Comparison of ENCODE assay signal across 8 cellular contexts in the genomic region with DNA sequence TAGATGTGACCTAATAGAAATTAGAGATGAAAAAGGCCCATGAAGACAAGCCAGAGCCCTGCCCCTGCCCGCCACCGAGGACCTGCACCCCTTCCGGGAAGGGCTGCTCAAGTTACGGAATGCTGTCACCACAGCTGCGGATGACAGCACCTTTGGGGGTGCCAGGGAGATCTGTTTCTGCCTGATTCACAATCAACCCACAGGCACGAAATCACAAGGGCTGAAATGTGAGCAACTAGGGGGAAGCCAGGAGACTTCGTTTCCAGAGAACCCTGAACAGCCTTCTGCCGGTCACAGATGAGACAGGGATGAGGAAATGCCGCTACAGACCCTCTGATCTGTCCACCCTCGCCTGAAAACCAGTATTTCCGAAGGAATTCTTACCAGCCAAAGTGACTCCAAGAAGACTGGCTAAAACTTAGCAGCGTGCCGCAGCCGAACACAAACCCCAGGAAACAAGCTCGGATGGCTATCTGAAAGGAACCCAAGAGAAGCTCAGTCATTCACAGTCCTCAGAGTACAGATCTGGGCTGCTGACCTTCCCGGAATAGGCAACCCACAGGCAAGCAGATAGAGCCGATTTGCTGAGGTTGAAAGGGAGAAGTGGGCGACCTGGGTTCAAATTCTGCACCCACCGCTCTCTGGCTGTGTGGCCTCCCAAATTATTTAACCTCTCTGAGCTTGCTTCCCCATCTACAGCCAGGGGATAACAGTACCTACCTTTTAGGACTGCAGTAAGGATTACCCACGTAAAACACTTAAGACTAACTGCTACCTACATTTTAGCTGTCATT. TPM values are rescaled to one million over a fixed set of nuclear protein-coding genes. Genes with fewer than 3 reads are reported as not detected.
A peak's percentile ranks its signal among the peaks of the same experiment; 100 is the strongest.
DNase-seq lines count a peak whose midpoint lies in the region; ATAC-seq, FAIRE-seq and TF ChIP-seq lines count a peak whose summit lies in the region.

No MANE protein-coding gene starts in this region.

- peak overlapping the region; percentile 96 for H3K9ac ChIP-seq in HUES64 (ENCODE audit: low read depth, low read length)
- H3K9ac ChIP-seq in K562 (ENCODE audit: insufficient read depth in 1 of 2, low read depth in 2 of 2, low read length in 2 of 2), result peak overlapping the region; percentile 74 to 100
- peak overlapping the region; percentile 92 for H3K9ac ChIP-seq in mesenchymal stem cell (ENCODE audit: low read length)

- H2AK5ac ChIP-seq in mesenchymal stem cell (ENCODE audit: low read length, severe bottlenecking), result no peak overlapping the region

- H3K4me3 ChIP-seq in BJ (ENCODE audit: low read depth, low read length) (peak overlapping the region; percentile 65), HUES64 (ENCODE audit: low read length) (peak overlapping the region; percentile 96), K562 (peak overlapping the region; percentile 95), mesenchymal stem cell (ENCODE audit: insufficient read depth in 1 of 2, low read depth in 1 of 2, low read length in 2 of 2) (peak overlapping the region; percentile 95 to 99)

- peaks cover 30% of the 10 kb centered on the region for H3K79me1 ChIP-seq in mesenchymal stem cell (replicated peaks; ENCODE audit: low read length, poor library complexity, severe bottlenecking)

- peak overlapping the region; percentile 60; the same call in 1 of the 2 replicates for H3K27ac ChIP-seq in HUES64 (ENCODE audit: low read depth, low read length)
- H3K27ac ChIP-seq in K562 (ENCODE audit: extremely low read depth, low read depth, low read length), result peak overlapping the region; percentile 85
- peak overlapping the region; percentile 30 for H3K27ac ChIP-seq in mesenchymal stem cell (ENCODE audit: low read length, poor library complexity, severe bottlenecking)

- peak; percentile 77 for FAIRE-seq in K562 (lab: Jason Lieb, UNC)

- no peak for TF ChIP-seq POLR2A in K562 (conservative IDR thresholded peaks at IDR 0.05)

- peak overlapping the region; percentile 91 for H3K4me2 ChIP-seq in K562 (ENCODE audit: insufficient read depth, low read length)
- H3K4me2 ChIP-seq in mesenchymal stem cell (ENCODE audit: low read length, poor library complexity, severe bottlenecking), result peak overlapping the region; percentile 98

- H2BK12ac ChIP-seq in mesenchymal stem cell (ENCODE audit: low read length in 2 of 2), result no peak overlapping the region

- H3K18ac ChIP-seq in mesenchymal stem cell (ENCODE audit: low read depth in 1 of 2, low read length in 2 of 2), result peak overlapping the region in 1 of 2 experiments; percentile 91

- no peak overlapping the region for H3K14ac ChIP-seq in mesenchymal stem cell (ENCODE audit: low read length in 2 of 2)

- no peaks in the 10 kb centered on the region for H3K9me1 ChIP-seq in K562 (ENCODE audit: control insufficient read depth, insufficient read depth, low read length)

- H3K23ac ChIP-seq in mesenchymal stem cell (ENCODE audit: low read length in 2 of 2), result peak overlapping the region in 1 of 2 experiments; percentile 70

- POLR2A ChIA-PET in BJ (lab: Charles Lee), result interaction anchor here (0.6 kb wide), 1 partner anchor 149 kb away, joined by 5 read pairs; no protein-coding TSS in a partner anchor
- POLR2A ChIA-PET in K562 (lab: Yijun Ruan, JAX), result interaction anchor here (0.6 to 2.0 kb wide), 13 partner anchors 9 to 261 kb away, joined by 3 to 14 read pairs (median 5); partner anchors contain the start of gene RNF207

- H2BK5ac ChIP-seq in mesenchymal stem cell (ENCODE audit: low read depth, low read length, poor library complexity, severe bottlenecking), result no peak overlapping the region

- WGBS in HUES64, result 43% methylated on average over 20 of the region's 20 CpGs
- 7% methylated on average over 20 of the region's 20 CpGs for WGBS in K562 (ENCODE audit: insufficient coverage, low coverage, missing lambda C conversion rate)
- WGBS in mesenchymal stem cell, result 59% methylated on average over 20 of the region's 20 CpGs

- in situ Hi-C loops in K562 (cut with MboI), result no loop called here

- H4K20me1 ChIP-seq in K562 (replicated peaks; ENCODE audit: control insufficient read depth, insufficient read depth, low read length), result no peaks in the 10 kb centered on the region

- H2BK120ac ChIP-seq in mesenchymal stem cell (ENCODE audit: low read depth, low read length), result no peak overlapping the region

- TF ChIP-seq CTCF in BJ (IDR thresholded peaks at IDR 0.05; ENCODE audit: insufficient read depth, low read depth, low read length) (no peak), K562 (IDR thresholded peaks at IDR 0.05 in 2 of 3, conservative IDR thresholded peaks at IDR 0.05 in 1 of 3; ENCODE audit: insufficient read depth in 2 of 3, low read depth in 1 of 3, low read length in 3 of 3) (no peak)

- no peak overlapping the region for H4K91ac ChIP-seq in mesenchymal stem cell (ENCODE audit: low read length)

- H3K79me2 ChIP-seq in K562 (ENCODE audit: control insufficient read depth, insufficient read depth, low read length), result peaks cover 31% of the 10 kb centered on the region

- TSS peak; percentile 39 for BruUV-seq in K562 (replicated peaks; lab: Mats Ljungman, UMichigan)

- ATAC-seq in K562 (peak; percentile 45), HG02852 (IDR thresholded peaks at IDR 0.05; ENCODE audit: unreplicated experiment) (no peak)

- H2AFZ ChIP-seq in K562 (ENCODE audit: low read depth, low read length) (peak overlapping the region; percentile 77; the same call in 1 of the 2 replicates), mesenchymal stem cell (ENCODE audit: low read depth, low read length) (no peak overlapping the region)

- no peak for TF ChIP-seq RAD21 in K562 (CRISPR knock-in tag; conservative IDR thresholded peaks at IDR 0.05 in 1 of 2, IDR thresholded peaks at IDR 0.05 in 1 of 2)

- no peak overlapping the region for H3K4ac ChIP-seq in mesenchymal stem cell (ENCODE audit: low read depth in 1 of 2, low read length in 2 of 2)

- H3K36me3 ChIP-seq in BJ (ENCODE audit: control insufficient read depth, insufficient read depth, low read length) (peaks cover 6% of the 10 kb centered on the region), HUES64 (ENCODE audit: insufficient read depth, low read length) (peaks cover 43% of the 10 kb centered on the region), K562 (ENCODE audit: control insufficient read depth, insufficient read depth, low read length) (peaks cover 46% of the 10 kb centered on the region), mesenchymal stem cell (ENCODE audit: control insufficient read depth in 1 of 2, insufficient read depth in 2 of 2, low read depth in 1 of 2, low read length in 2 of 2) (peaks cover 15 to 31% of the 10 kb centered on the region in 2 experiments)

- H2BK15ac ChIP-seq in mesenchymal stem cell (ENCODE audit: low read depth, poor library complexity, severe bottlenecking), result no peak overlapping the region

- CTCF ChIA-PET in BJ (lab: Yijun Ruan, JAX), result interaction anchor here (0.6 to 2.6 kb wide), 8 partner anchors 9 to 182 kb away, joined by 3 to 10 read pairs (median 4); no protein-coding TSS in a partner anchor
- CTCF ChIA-PET in K562 (lab: Yijun Ruan, JAX; ENCODE audit: low intra/inter-chr PET ratio), result no interaction called here

- H3K9me3 ChIP-seq in HUES64 (ENCODE audit: insufficient read depth, low read depth, low read length) (no peaks in the 10 kb centered on the region), K562 (replicated peaks; ENCODE audit: control insufficient read depth, insufficient read depth, low read depth, low read length) (no peaks in the 10 kb centered on the region), mesenchymal stem cell (ENCODE audit: control insufficient read depth, low read length) (no peaks in the 10 kb centered on the region)

- H3K4me1 ChIP-seq in HUES64 (ENCODE audit: insufficient read depth, low read length) (peaks cover 17% of the 10 kb centered on the region), K562 (replicated peaks in 1 of 2; ENCODE audit: control insufficient read depth in 2 of 2, insufficient read depth in 2 of 2, low read length in 2 of 2) (peaks cover 10 to 28% of the 10 kb centered on the region in 2 experiments; a peak in 4 of 5 replicates), mesenchymal stem cell (ENCODE audit: control insufficient read depth, insufficient read depth, low read depth, low read length) (peaks cover 12% of the 10 kb centered on the region)

- no peak for TF ChIP-seq EP300 in K562 (IDR thresholded peaks at IDR 0.05; ENCODE audit: low read length)

- H3K27me3 ChIP-seq in BJ (ENCODE audit: control insufficient read depth, insufficient read depth, low read length), result peaks cover 2% of the 10 kb centered on the region; the same call in 1 of the 2 replicates
- no peaks in the 10 kb centered on the region for H3K27me3 ChIP-seq in HUES64 (ENCODE audit: insufficient read depth, low read length)
- peaks cover 0 to under 1% of the 10 kb centered on the region in 2 experiments; a peak in 1 of 5 replicates for H3K27me3 ChIP-seq in K562 (ENCODE audit: control insufficient read depth in 2 of 2, insufficient read depth in 2 of 2, low read length in 2 of 2)
- H3K27me3 ChIP-seq in mesenchymal stem cell (ENCODE audit: control insufficient read depth in 1 of 2, insufficient read depth in 1 of 2, low read length in 2 of 2), result peaks cover 0 to 7% of the 10 kb centered on the region in 2 experiments

- intact Hi-C loops in K562 (cut with micrococcal nuclease), result loop anchor here (2.0 kb wide), 1 partner anchor 36 kb away; the partner anchor contains the start of gene RPL22

- H4K8ac ChIP-seq in mesenchymal stem cell (ENCODE audit: low read length), result no peak overlapping the region

- DNase-seq in BJ (ENCODE audit: low read depth) (no peak), K562 (ENCODE audit: extremely low read depth in 1 of 4, low spot score in 3 of 4) (peak in 2 of 4 experiments; percentile 53 to 67), mesenchymal stem cell (peak; percentile 17), NCI-H1694 treated with DMSO at 0.1 percent for 48 hours (lab: John Stamatoyannopoulos, UW) (no peak)
- DNase-seq in stimulated activated CD4-positive, alpha-beta T cell treated with anti-CD3 and anti-CD28 coated beads, Interleukin-2, amount 100 ng/mL, for 24 hours, result no peak
- DNase-seq in activated CD8-positive, alpha-beta memory T cell treated with anti-CD3 and anti-CD28 coated beads for 24 hours, result no peak

RNA-seq across cellular contexts. Expression of gene ICMT, which starts 1.1 kb away (rescaled TPM):
- polyA plus RNA-seq in BJ (2011; rRNA removed), result 86.2 and 91.5 TPM in 2 replicates
- 43.6 and 59.2 TPM in 2 replicates for polyA minus RNA-seq in BJ (2011; rRNA and poly(A)+ RNA removed)
- polyA plus RNA-seq in HUES64 (2013, experiment 1 of 2), result 95.1 TPM
- 86.5 TPM for polyA plus RNA-seq in HUES64 (2013, experiment 2 of 2)
- 34.2 and 46.4 TPM in 2 replicates for total RNA-seq in K562 (2011; cell fraction: chromatin; rRNA removed; ENCODE audit: low replicate concordance)
- total RNA-seq in K562 (2011; cell fraction: nucleolus; rRNA removed), result 48.3 and 55.9 TPM in 2 replicates
- 56.2 and 77.6 TPM in 2 replicates for total RNA-seq in K562 (2011; cell fraction: nucleoplasm; rRNA removed)
- 58.3 and 62.9 TPM in 2 replicates for total RNA-seq in K562 (2014; rRNA removed)
- 56.6 and 58.2 TPM in 2 replicates for total RNA-seq in K562 (2014; rRNA removed; fragmentation: Illumina TruSeq; extraction: Trizol)
- 63.3 and 67.4 TPM in 2 replicates for total RNA-seq in K562 (2015; rRNA removed; fragmentation: Illumina TruSeq; extraction: Trizol)
- 63.7 and 74.3 TPM in 2 replicates for total RNA-seq in K562 (2021)
- polyA plus RNA-seq in K562 (2011; rRNA removed), result 36.2 and 49.5 TPM in 2 replicates
- polyA plus RNA-seq in K562 (2011; cell fraction: cytosol; rRNA removed), result 46.0 and 48.8 TPM in 2 replicates
- polyA plus RNA-seq in K562 (2011; cell fraction: nucleus; rRNA removed), result 20.4 and 21.7 TPM in 2 replicates
- polyA plus RNA-seq in K562 (2012), result 43.1 and 44.0 TPM in 2 replicates
- polyA plus RNA-seq in K562 (2014; fragmentation: Illumina TruSeq; extraction: Trizol), result 48.5 and 57.1 TPM in 2 replicates
- 1 to 10 TPM; 4.3 to 6.3 TPM for polyA plus RNA-seq in K562 (2014; fragmentation: Nextera tagmentation; extraction: Ambion mirVana)
- polyA plus RNA-seq in K562 (2014; rRNA removed), result 41.5 and 50.0 TPM in 2 replicates
- 59.8 and 70.6 TPM in 2 replicates for polyA minus RNA-seq in K562 (2011; rRNA and poly(A)+ RNA removed)
- 38.5 and 45.1 TPM in 2 replicates for polyA minus RNA-seq in K562 (2011; cell fraction: cytosol; rRNA and poly(A)+ RNA removed)
- 12.3 and 16.6 TPM in 2 replicates for polyA minus RNA-seq in K562 (2011; cell fraction: nucleus; rRNA and poly(A)+ RNA removed)
- 52.7 TPM for polyA plus RNA-seq in mesenchymal stem cell (2013, experiment 1 of 2)
- polyA plus RNA-seq in mesenchymal stem cell (2013, experiment 2 of 2), result 52.5 TPM

RNA-seq across cellular contexts. Expression of gene HES3, which starts 9.3 kb away (rescaled TPM):
- polyA plus RNA-seq in BJ (2011; rRNA removed) (not detected in 2 replicates), K562 (2011; rRNA removed) (not detected in 2 replicates), K562 (2014; fragmentation: Illumina TruSeq; extraction: Trizol) (not detected in 2 replicates), K562 (2014; fragmentation: Nextera tagmentation; extraction: Ambion mirVana) (not detected), K562 (2014; rRNA removed) (not detected in 2 replicates)
- polyA minus RNA-seq in BJ (2011; rRNA and poly(A)+ RNA removed), result not detected in 2 replicates
- 40.9 TPM for polyA plus RNA-seq in HUES64 (2013, experiment 1 of 2)
- 47.5 TPM for polyA plus RNA-seq in HUES64 (2013, experiment 2 of 2)
- total RNA-seq in K562 (2011; cell fraction: chromatin; rRNA removed; ENCODE audit: low replicate concordance), result not detected in 2 replicates
- total RNA-seq in K562 (2011; cell fraction: nucleolus; rRNA removed), result not detected in 2 replicates
- not detected in 2 replicates for total RNA-seq in K562 (2011; cell fraction: nucleoplasm; rRNA removed)
- total RNA-seq in K562 (2014; rRNA removed) (not detected in 2 replicates), K562 (2014; rRNA removed; fragmentation: Illumina TruSeq; extraction: Trizol) (not detected in 2 replicates), K562 (2015; rRNA removed; fragmentation: Illumina TruSeq; extraction: Trizol) (not detected in 2 replicates), K562 (2021) (0.27 TPM in 1 of 2 replicates, not detected in the other)
- polyA plus RNA-seq in K562 (2011; cell fraction: cytosol; rRNA removed), result not detected in 2 replicates
- not detected in 2 replicates for polyA plus RNA-seq in K562 (2011; cell fraction: nucleus; rRNA removed)
- polyA plus RNA-seq in K562 (2012), result not detected in 2 replicates
- not detected in 2 replicates for polyA minus RNA-seq in K562 (2011; rRNA and poly(A)+ RNA removed)
- polyA minus RNA-seq in K562 (2011; cell fraction: cytosol; rRNA and poly(A)+ RNA removed), result not detected in 2 replicates
- not detected in 2 replicates for polyA minus RNA-seq in K562 (2011; cell fraction: nucleus; rRNA and poly(A)+ RNA removed)
- not detected for polyA plus RNA-seq in mesenchymal stem cell (2013, experiment 1 of 2)
- not detected for polyA plus RNA-seq in mesenchymal stem cell (2013, experiment 2 of 2)

RNA-seq across cellular contexts. Expression of gene GPR153, which starts 26.2 kb away (rescaled TPM):
- polyA plus RNA-seq in BJ (2011; rRNA removed), result 6.3 and 9.0 TPM in 2 replicates
- 6.3 and 8.8 TPM in 2 replicates for polyA minus RNA-seq in BJ (2011; rRNA and poly(A)+ RNA removed)
- polyA plus RNA-seq in HUES64 (2013, experiment 1 of 2), result 7.9 TPM
- polyA plus RNA-seq in HUES64 (2013, experiment 2 of 2), result 14.0 TPM
- 0.90 and 4.5 TPM in 2 replicates for total RNA-seq in K562 (2011; cell fraction: chromatin; rRNA removed; ENCODE audit: low replicate concordance)
- 2.9 and 4.0 TPM in 2 replicates for total RNA-seq in K562 (2011; cell fraction: nucleolus; rRNA removed)
- 1.5 and 1.6 TPM in 2 replicates for total RNA-seq in K562 (2011; cell fraction: nucleoplasm; rRNA removed)
- total RNA-seq in K562 (2014; rRNA removed), result 0.41 and 1.0 TPM in 2 replicates
- total RNA-seq in K562 (2014; rRNA removed; fragmentation: Illumina TruSeq; extraction: Trizol), result 0.25 and 0.26 TPM in 2 replicates
- 0.49 and 0.51 TPM in 2 replicates for total RNA-seq in K562 (2015; rRNA removed; fragmentation: Illumina TruSeq; extraction: Trizol)
- total RNA-seq in K562 (2021), result 1.3 and 1.5 TPM in 2 replicates
- polyA plus RNA-seq in K562 (2011; rRNA removed), result 0.54 and 0.65 TPM in 2 replicates
- 0.63 and 2.3 TPM in 2 replicates for polyA plus RNA-seq in K562 (2011; cell fraction: cytosol; rRNA removed)
- 1.1 and 3.9 TPM in 2 replicates for polyA plus RNA-seq in K562 (2011; cell fraction: nucleus; rRNA removed)
- polyA plus RNA-seq in K562 (2012), result 0.79 and 0.86 TPM in 2 replicates
- polyA plus RNA-seq in K562 (2014; fragmentation: Illumina TruSeq; extraction: Trizol), result 0.54 and 0.71 TPM in 2 replicates
- polyA plus RNA-seq in K562 (2014; fragmentation: Nextera tagmentation; extraction: Ambion mirVana), result under 1 TPM; 0.01 to 0.03 TPM
- 0.85 and 0.90 TPM in 2 replicates for polyA plus RNA-seq in K562 (2014; rRNA removed)
- polyA minus RNA-seq in K562 (2011; rRNA and poly(A)+ RNA removed), result 0.30 and 0.81 TPM in 2 replicates
- polyA minus RNA-seq in K562 (2011; cell fraction: cytosol; rRNA and poly(A)+ RNA removed), result 0.86 and 1.2 TPM in 2 replicates
- 0.89 and 1.2 TPM in 2 replicates for polyA minus RNA-seq in K562 (2011; cell fraction: nucleus; rRNA and poly(A)+ RNA removed)
- polyA plus RNA-seq in mesenchymal stem cell (2013, experiment 1 of 2), result 4.9 TPM
- 5.1 TPM for polyA plus RNA-seq in mesenchymal stem cell (2013, experiment 2 of 2)

RNA-seq across cellular contexts. Expression of gene RNF207, which starts 28.8 kb away (rescaled TPM):
- polyA plus RNA-seq in BJ (2011; rRNA removed), result 12.0 and 17.9 TPM in 2 replicates
- polyA minus RNA-seq in BJ (2011; rRNA and poly(A)+ RNA removed), result 8.6 and 14.1 TPM in 2 replicates
- polyA plus RNA-seq in HUES64 (2013, experiment 1 of 2), result 0.80 TPM
- polyA plus RNA-seq in HUES64 (2013, experiment 2 of 2), result 2.5 TPM
- total RNA-seq in K562 (2011; cell fraction: chromatin; rRNA removed; ENCODE audit: low replicate concordance), result 82.0 and 222 TPM in 2 replicates
- 147 and 149 TPM in 2 replicates for total RNA-seq in K562 (2011; cell fraction: nucleolus; rRNA removed)
- 90.3 and 94.3 TPM in 2 replicates for total RNA-seq in K562 (2011; cell fraction: nucleoplasm; rRNA removed)
- 16.8 and 17.8 TPM in 2 replicates for total RNA-seq in K562 (2014; rRNA removed)
- total RNA-seq in K562 (2014; rRNA removed; fragmentation: Illumina TruSeq; extraction: Trizol), result 5.3 and 7.0 TPM in 2 replicates
- total RNA-seq in K562 (2015; rRNA removed; fragmentation: Illumina TruSeq; extraction: Trizol), result 10.9 and 12.9 TPM in 2 replicates
- total RNA-seq in K562 (2021), result 21.7 and 26.6 TPM in 2 replicates
- 10.8 and 17.6 TPM in 2 replicates for polyA plus RNA-seq in K562 (2011; rRNA removed)
- 7.7 and 14.1 TPM in 2 replicates for polyA plus RNA-seq in K562 (2011; cell fraction: cytosol; rRNA removed)
- polyA plus RNA-seq in K562 (2011; cell fraction: nucleus; rRNA removed), result 96.4 and 160 TPM in 2 replicates
- 12.5 and 17.6 TPM in 2 replicates for polyA plus RNA-seq in K562 (2012)
- 13.4 and 14.7 TPM in 2 replicates for polyA plus RNA-seq in K562 (2014; fragmentation: Illumina TruSeq; extraction: Trizol)
- 1 to 10 TPM; 2.7 to 4.3 TPM for polyA plus RNA-seq in K562 (2014; fragmentation: Nextera tagmentation; extraction: Ambion mirVana)
- polyA plus RNA-seq in K562 (2014; rRNA removed), result 30.6 and 37.1 TPM in 2 replicates
- polyA minus RNA-seq in K562 (2011; rRNA and poly(A)+ RNA removed), result 4.7 and 5.8 TPM in 2 replicates
- 9.4 and 12.2 TPM in 2 replicates for polyA minus RNA-seq in K562 (2011; cell fraction: cytosol; rRNA and poly(A)+ RNA removed)
- 44.0 and 47.4 TPM in 2 replicates for polyA minus RNA-seq in K562 (2011; cell fraction: nucleus; rRNA and poly(A)+ RNA removed)
- polyA plus RNA-seq in mesenchymal stem cell (2013, experiment 1 of 2), result 3.3 TPM
- 3.0 TPM for polyA plus RNA-seq in mesenchymal stem cell (2013, experiment 2 of 2)

RNA-seq across cellular contexts. Expression of gene RPL22, which starts 35.3 kb away (rescaled TPM):
- polyA plus RNA-seq in BJ (2011; rRNA removed), result 76.9 and 216 TPM in 2 replicates
- 16.1 and 19.3 TPM in 2 replicates for polyA minus RNA-seq in BJ (2011; rRNA and poly(A)+ RNA removed)
- 320 TPM for polyA plus RNA-seq in HUES64 (2013, experiment 1 of 2)
- 370 TPM for polyA plus RNA-seq in HUES64 (2013, experiment 2 of 2)
- total RNA-seq in K562 (2011; cell fraction: chromatin; rRNA removed; ENCODE audit: low replicate concordance), result 123 and 176 TPM in 2 replicates
- 90.0 and 92.7 TPM in 2 replicates for total RNA-seq in K562 (2011; cell fraction: nucleolus; rRNA removed)
- total RNA-seq in K562 (2011; cell fraction: nucleoplasm; rRNA removed), result 151 and 187 TPM in 2 replicates
- 344 and 467 TPM in 2 replicates for total RNA-seq in K562 (2014; rRNA removed)
- total RNA-seq in K562 (2014; rRNA removed; fragmentation: Illumina TruSeq; extraction: Trizol), result 1,165 and 1,306 TPM in 2 replicates
- 548 and 579 TPM in 2 replicates for total RNA-seq in K562 (2015; rRNA removed; fragmentation: Illumina TruSeq; extraction: Trizol)
- 578 and 629 TPM in 2 replicates for total RNA-seq in K562 (2021)
- polyA plus RNA-seq in K562 (2011; rRNA removed), result 446 and 607 TPM in 2 replicates
- 48.5 and 166 TPM in 2 replicates for polyA plus RNA-seq in K562 (2011; cell fraction: cytosol; rRNA removed)
- 62.0 and 114 TPM in 2 replicates for polyA plus RNA-seq in K562 (2011; cell fraction: nucleus; rRNA removed)
- polyA plus RNA-seq in K562 (2012), result 1,489 and 2,642 TPM in 2 replicates
- 658 and 673 TPM in 2 replicates for polyA plus RNA-seq in K562 (2014; fragmentation: Illumina TruSeq; extraction: Trizol)
- 100 to 1,000 TPM; 581 to 618 TPM for polyA plus RNA-seq in K562 (2014; fragmentation: Nextera tagmentation; extraction: Ambion mirVana)
- polyA plus RNA-seq in K562 (2014; rRNA removed), result 542 and 593 TPM in 2 replicates
- 169 and 228 TPM in 2 replicates for polyA minus RNA-seq in K562 (2011; rRNA and poly(A)+ RNA removed)
- polyA minus RNA-seq in K562 (2011; cell fraction: cytosol; rRNA and poly(A)+ RNA removed), result 72.4 and 86.6 TPM in 2 replicates
- polyA minus RNA-seq in K562 (2011; cell fraction: nucleus; rRNA and poly(A)+ RNA removed), result 44.0 and 81.2 TPM in 2 replicates
- polyA plus RNA-seq in mesenchymal stem cell (2013, experiment 1 of 2), result 897 TPM
- 851 TPM for polyA plus RNA-seq in mesenchymal stem cell (2013, experiment 2 of 2)

Comparison
In these comparisons a context has a peak if more than half of its experiments do, and no peak if none do; other contexts are left out.
1. H3K27ac ChIP-seq: peak in every context shown above with its lines; median percentile 85 in K562; 60 in HUES64; 30 in mesenchymal stem cell.